ENCODE assay signal across 1 cellular context in the genomic region with DNA sequence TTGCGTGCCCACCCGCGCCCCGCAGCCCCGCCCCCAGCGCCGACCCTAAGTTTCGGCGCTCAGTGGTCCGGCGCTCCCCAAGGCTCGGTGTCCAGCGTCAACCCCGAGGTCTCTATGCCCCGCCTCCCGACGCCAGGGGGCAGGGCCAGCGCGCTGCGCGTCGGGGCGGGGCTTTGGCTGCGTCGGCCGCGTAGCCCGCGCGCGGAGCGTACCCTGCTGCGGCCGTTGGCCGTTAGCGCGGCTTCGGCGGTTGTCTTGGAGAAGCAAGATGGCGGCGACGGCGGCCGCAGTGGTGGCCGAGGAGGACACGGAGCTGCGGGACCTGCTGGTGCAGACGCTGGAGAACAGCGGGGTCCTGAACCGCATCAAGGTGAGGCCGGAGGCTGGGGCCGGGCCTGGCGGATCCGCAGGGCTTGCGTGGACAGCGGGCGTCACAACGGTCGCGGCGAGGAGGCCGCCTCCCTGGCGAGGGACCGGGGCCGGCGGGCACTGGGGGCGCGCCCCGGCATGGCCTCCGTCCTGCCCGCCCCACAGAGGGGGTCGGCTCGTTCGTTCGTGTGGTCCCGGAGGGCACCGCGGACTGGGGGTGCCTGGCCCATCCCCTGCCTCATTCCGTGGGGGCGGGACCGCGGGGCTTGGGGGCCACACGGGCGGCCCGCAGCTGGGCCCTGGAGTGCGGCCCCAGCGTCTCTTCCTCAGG.
TF ChIP-seq lines count a peak whose summit lies in the region.

A gene with protein sequence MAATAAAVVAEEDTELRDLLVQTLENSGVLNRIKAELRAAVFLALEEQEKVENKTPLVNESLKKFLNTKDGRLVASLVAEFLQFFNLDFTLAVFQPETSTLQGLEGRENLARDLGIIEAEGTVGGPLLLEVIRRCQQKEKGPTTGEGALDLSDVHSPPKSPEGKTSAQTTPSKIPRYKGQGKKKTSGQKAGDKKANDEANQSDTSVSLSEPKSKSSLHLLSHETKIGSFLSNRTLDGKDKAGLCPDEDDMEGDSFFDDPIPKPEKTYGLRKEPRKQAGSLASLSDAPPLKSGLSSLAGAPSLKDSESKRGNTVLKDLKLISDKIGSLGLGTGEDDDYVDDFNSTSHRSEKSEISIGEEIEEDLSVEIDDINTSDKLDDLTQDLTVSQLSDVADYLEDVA (plus strand): TSS at position 253 of the 700 bp plus-strand sequence. CDS start 16 bp downstream, at position 269.

TF ChIP-seq in K562, 482 proteins besides CTCF, POLR2A, EP300 and RAD21 (continued from another document and continues in another):
- TF ChIP-seq, protein P1, sequence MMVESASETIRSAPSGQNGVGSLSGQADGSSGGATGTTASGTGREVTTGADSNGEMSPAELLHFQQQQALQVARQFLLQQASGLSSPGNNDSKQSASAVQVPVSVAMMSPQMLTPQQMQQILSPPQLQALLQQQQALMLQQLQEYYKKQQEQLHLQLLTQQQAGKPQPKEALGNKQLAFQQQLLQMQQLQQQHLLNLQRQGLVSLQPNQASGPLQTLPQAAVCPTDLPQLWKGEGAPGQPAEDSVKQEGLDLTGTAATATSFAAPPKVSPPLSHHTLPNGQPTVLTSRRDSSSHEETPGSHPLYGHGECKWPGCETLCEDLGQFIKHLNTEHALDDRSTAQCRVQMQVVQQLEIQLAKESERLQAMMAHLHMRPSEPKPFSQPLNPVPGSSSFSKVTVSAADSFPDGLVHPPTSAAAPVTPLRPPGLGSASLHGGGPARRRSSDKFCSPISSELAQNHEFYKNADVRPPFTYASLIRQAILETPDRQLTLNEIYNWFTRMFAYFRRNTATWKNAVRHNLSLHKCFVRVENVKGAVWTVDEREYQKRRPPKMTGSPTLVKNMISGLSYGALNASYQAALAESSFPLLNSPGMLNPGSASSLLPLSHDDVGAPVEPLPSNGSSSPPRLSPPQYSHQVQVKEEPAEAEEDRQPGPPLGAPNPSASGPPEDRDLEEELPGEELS (CRISPR knock-in tag; IDR thresholded peaks at IDR 0.05; ENCODE audit: borderline replicate concordance) = peak; percentile 71; the same call in 1 of the 2 replicates
- TF ChIP-seq ETV5 (CRISPR knock-in tag; IDR thresholded peaks at IDR 0.05; ENCODE audit: low read depth) (0 out of 2 replicates have a peak, but pooled peaks have one; percentile 3), SIX5 (IDR thresholded peaks at IDR 0.05; ENCODE audit: borderline replicate concordance in 1 of 2, insufficient read depth in 1 of 2, low read depth in 1 of 2, low read length in 2 of 2) (no peak), ESRRA (IDR thresholded peaks at IDR 0.05; ENCODE audit: borderline replicate concordance, low read depth) (peak; percentile 33; the same call in 1 of the 2 replicates), ZNF174 (CRISPR knock-in tag; IDR thresholded peaks at IDR 0.05) (no peak), HDAC6 (IDR thresholded peaks at IDR 0.05; ENCODE audit: low read depth, low read length) (no peak), ZNF263 (CRISPR knock-in tag; IDR thresholded peaks at IDR 0.05; ENCODE audit: borderline replicate concordance) (no peak; the same call in 1 of the 2 replicates), ZNF133 (CRISPR knock-in tag; IDR thresholded peaks at IDR 0.05) (no peak), SLC30A9 (CRISPR knock-in tag; IDR thresholded peaks at IDR 0.05) (0 out of 2 replicates have a peak, but pooled peaks have one; percentile 21), ZSCAN32 (CRISPR knock-in tag; IDR thresholded peaks at IDR 0.05) (no peak), SNIP1 (IDR thresholded peaks at IDR 0.05; ENCODE audit: low read depth) (no peak), SP1 (CRISPR knock-in tag; IDR thresholded peaks at IDR 0.05) (peak; percentile 68), GTF2A2 (tag; IDR thresholded peaks at IDR 0.05) (no peak), MAFK (IDR thresholded peaks at IDR 0.05; ENCODE audit: low read length) (no peak), CREB1 (IDR thresholded peaks at IDR 0.05) (peak; percentile 74), CREB1 (CRISPR knock-in tag; IDR thresholded peaks at IDR 0.05) (no peak; the same call in none of the 2 replicates), ZNF134 (CRISPR knock-in tag; conservative IDR thresholded peaks at IDR 0.05) (no peak), ETV1 (tag; conservative IDR thresholded peaks at IDR 0.05; ENCODE audit: low read depth) (no peak), ZNF408 (CRISPR knock-in tag; IDR thresholded peaks at IDR 0.05; ENCODE audit: low read depth) (no peak), ZBTB17 (CRISPR knock-in tag; IDR thresholded peaks at IDR 0.05) (peak; percentile 41; the same call in 1 of the 2 replicates), HMG20A (CRISPR knock-in tag; conservative IDR thresholded peaks at IDR 0.05) (no peak), ZNF282 (CRISPR knock-in tag; IDR thresholded peaks at IDR 0.05) (peak; percentile 95; the same call in 1 of the 2 replicates), SMARCE1 (IDR thresholded peaks at IDR 0.05) (no peak), ZNF239 (CRISPR knock-in tag; IDR thresholded peaks at IDR 0.05) (no peak), CBFA2T3 (IDR thresholded peaks at IDR 0.05) (no peak), NFYB (IDR thresholded peaks at IDR 0.05; ENCODE audit: extremely low read depth, insufficient read length) (no peak), MTA3 (IDR thresholded peaks at IDR 0.05; ENCODE audit: borderline replicate concordance) (peak; percentile 86; the same call in 1 of the 2 replicates), MEF2D (tag; conservative IDR thresholded peaks at IDR 0.05; ENCODE audit: low read depth) (no peak), SMARCA4 (IDR thresholded peaks at IDR 0.05) (no peak), POLR2AphosphoS5 (IDR thresholded peaks at IDR 0.05; ENCODE audit: control insufficient read depth, insufficient read depth, low read depth, low read length) (no peak; the same call in 1 of the 2 replicates), ARNT (IDR thresholded peaks at IDR 0.05) (no peak), POU5F1 (IDR thresholded peaks at IDR 0.05; ENCODE audit: borderline replicate concordance, low read depth, low read length, partially characterized antibody) (no peak), EWSR1 (IDR thresholded peaks at IDR 0.05; ENCODE audit: borderline replicate concordance, low read depth, partially characterized antibody) (no peak)
- TF ChIP-seq, protein P2, sequence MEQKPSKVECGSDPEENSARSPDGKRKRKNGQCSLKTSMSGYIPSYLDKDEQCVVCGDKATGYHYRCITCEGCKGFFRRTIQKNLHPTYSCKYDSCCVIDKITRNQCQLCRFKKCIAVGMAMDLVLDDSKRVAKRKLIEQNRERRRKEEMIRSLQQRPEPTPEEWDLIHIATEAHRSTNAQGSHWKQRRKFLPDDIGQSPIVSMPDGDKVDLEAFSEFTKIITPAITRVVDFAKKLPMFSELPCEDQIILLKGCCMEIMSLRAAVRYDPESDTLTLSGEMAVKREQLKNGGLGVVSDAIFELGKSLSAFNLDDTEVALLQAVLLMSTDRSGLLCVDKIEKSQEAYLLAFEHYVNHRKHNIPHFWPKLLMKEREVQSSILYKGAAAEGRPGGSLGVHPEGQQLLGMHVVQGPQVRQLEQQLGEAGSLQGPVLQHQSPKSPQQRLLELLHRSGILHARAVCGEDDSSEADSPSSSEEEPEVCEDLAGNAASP (IDR thresholded peaks at IDR 0.05) = no peak
- TF ChIP-seq, protein P3, sequence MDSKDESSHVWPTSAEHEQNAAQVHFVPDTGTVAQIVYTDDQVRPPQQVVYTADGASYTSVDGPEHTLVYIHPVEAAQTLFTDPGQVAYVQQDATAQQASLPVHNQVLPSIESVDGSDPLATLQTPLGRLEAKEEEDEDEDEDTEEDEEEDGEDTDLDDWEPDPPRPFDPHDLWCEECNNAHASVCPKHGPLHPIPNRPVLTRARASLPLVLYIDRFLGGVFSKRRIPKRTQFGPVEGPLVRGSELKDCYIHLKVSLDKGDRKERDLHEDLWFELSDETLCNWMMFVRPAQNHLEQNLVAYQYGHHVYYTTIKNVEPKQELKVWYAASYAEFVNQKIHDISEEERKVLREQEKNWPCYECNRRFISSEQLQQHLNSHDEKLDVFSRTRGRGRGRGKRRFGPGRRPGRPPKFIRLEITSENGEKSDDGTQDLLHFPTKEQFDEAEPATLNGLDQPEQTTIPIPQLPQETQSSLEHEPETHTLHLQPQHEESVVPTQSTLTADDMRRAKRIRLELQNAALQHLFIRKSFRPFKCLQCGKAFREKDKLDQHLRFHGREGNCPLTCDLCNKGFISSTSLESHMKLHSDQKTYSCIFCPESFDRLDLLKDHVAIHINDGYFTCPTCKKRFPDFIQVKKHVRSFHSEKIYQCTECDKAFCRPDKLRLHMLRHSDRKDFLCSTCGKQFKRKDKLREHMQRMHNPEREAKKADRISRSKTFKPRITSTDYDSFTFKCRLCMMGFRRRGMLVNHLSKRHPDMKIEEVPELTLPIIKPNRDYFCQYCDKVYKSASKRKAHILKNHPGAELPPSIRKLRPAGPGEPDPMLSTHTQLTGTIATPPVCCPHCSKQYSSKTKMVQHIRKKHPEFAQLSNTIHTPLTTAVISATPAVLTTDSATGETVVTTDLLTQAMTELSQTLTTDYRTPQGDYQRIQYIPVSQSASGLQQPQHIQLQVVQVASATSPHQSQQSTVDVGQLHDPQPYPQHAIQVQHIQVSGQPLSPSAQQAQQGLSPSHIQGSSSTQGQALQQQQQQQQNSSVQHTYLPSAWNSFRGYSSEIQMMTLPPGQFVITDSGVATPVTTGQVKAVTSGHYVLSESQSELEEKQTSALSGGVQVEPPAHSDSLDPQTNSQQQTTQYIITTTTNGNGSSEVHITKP (IDR thresholded peaks at IDR 0.05; ENCODE audit: partially characterized antibody) = no peak
- TF ChIP-seq, protein P4, sequence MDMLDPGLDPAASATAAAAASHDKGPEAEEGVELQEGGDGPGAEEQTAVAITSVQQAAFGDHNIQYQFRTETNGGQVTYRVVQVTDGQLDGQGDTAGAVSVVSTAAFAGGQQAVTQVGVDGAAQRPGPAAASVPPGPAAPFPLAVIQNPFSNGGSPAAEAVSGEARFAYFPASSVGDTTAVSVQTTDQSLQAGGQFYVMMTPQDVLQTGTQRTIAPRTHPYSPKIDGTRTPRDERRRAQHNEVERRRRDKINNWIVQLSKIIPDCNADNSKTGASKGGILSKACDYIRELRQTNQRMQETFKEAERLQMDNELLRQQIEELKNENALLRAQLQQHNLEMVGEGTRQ (CRISPR knock-in tag; IDR thresholded peaks at IDR 0.05) = no peak
- TF ChIP-seq, protein P5, sequence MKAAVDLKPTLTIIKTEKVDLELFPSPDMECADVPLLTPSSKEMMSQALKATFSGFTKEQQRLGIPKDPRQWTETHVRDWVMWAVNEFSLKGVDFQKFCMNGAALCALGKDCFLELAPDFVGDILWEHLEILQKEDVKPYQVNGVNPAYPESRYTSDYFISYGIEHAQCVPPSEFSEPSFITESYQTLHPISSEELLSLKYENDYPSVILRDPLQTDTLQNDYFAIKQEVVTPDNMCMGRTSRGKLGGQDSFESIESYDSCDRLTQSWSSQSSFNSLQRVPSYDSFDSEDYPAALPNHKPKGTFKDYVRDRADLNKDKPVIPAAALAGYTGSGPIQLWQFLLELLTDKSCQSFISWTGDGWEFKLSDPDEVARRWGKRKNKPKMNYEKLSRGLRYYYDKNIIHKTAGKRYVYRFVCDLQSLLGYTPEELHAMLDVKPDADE (conservative IDR thresholded peaks at IDR 0.05; ENCODE audit: control insufficient read depth, low read depth, low read length) = peak; percentile 87
- TF ChIP-seq, protein P6, sequence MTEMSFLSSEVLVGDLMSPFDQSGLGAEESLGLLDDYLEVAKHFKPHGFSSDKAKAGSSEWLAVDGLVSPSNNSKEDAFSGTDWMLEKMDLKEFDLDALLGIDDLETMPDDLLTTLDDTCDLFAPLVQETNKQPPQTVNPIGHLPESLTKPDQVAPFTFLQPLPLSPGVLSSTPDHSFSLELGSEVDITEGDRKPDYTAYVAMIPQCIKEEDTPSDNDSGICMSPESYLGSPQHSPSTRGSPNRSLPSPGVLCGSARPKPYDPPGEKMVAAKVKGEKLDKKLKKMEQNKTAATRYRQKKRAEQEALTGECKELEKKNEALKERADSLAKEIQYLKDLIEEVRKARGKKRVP (CRISPR knock-in tag; IDR thresholded peaks at IDR 0.05) = no peak
- TF ChIP-seq, protein P7, sequence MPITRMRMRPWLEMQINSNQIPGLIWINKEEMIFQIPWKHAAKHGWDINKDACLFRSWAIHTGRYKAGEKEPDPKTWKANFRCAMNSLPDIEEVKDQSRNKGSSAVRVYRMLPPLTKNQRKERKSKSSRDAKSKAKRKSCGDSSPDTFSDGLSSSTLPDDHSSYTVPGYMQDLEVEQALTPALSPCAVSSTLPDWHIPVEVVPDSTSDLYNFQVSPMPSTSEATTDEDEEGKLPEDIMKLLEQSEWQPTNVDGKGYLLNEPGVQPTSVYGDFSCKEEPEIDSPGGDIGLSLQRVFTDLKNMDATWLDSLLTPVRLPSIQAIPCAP (CRISPR knock-in tag; IDR thresholded peaks at IDR 0.05; ENCODE audit: borderline replicate concordance) = no peak
- TF ChIP-seq, protein P8, sequence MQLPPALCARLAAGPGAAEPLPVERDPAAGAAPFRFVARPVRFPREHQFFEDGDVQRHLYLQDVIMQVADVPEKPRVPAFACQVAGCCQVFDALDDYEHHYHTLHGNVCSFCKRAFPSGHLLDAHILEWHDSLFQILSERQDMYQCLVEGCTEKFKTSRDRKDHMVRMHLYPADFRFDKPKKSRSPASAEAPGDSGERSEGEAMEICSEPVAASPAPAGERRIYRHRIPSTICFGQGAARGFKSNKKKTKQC (CRISPR knock-in tag; IDR thresholded peaks at IDR 0.05) = 0 out of 2 replicates have a peak, but pooled peaks have one; percentile 57
- TF ChIP-seq, protein P9, sequence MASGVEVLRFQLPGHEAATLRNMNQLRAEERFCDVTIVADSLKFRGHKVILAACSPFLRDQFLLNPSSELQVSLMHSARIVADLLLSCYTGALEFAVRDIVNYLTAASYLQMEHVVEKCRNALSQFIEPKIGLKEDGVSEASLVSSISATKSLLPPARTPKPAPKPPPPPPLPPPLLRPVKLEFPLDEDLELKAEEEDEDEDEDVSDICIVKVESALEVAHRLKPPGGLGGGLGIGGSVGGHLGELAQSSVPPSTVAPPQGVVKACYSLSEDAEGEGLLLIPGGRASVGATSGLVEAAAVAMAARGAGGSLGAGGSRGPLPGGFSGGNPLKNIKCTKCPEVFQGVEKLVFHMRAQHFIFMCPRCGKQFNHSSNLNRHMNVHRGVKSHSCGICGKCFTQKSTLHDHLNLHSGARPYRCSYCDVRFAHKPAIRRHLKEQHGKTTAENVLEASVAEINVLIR (CRISPR knock-in tag; IDR thresholded peaks at IDR 0.05) = no peak
- TF ChIP-seq, protein P10, sequence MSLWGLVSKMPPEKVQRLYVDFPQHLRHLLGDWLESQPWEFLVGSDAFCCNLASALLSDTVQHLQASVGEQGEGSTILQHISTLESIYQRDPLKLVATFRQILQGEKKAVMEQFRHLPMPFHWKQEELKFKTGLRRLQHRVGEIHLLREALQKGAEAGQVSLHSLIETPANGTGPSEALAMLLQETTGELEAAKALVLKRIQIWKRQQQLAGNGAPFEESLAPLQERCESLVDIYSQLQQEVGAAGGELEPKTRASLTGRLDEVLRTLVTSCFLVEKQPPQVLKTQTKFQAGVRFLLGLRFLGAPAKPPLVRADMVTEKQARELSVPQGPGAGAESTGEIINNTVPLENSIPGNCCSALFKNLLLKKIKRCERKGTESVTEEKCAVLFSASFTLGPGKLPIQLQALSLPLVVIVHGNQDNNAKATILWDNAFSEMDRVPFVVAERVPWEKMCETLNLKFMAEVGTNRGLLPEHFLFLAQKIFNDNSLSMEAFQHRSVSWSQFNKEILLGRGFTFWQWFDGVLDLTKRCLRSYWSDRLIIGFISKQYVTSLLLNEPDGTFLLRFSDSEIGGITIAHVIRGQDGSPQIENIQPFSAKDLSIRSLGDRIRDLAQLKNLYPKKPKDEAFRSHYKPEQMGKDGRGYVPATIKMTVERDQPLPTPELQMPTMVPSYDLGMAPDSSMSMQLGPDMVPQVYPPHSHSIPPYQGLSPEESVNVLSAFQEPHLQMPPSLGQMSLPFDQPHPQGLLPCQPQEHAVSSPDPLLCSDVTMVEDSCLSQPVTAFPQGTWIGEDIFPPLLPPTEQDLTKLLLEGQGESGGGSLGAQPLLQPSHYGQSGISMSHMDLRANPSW (CRISPR knock-in tag; IDR thresholded peaks at IDR 0.05) = no peak
